In the genomic region with DNA sequence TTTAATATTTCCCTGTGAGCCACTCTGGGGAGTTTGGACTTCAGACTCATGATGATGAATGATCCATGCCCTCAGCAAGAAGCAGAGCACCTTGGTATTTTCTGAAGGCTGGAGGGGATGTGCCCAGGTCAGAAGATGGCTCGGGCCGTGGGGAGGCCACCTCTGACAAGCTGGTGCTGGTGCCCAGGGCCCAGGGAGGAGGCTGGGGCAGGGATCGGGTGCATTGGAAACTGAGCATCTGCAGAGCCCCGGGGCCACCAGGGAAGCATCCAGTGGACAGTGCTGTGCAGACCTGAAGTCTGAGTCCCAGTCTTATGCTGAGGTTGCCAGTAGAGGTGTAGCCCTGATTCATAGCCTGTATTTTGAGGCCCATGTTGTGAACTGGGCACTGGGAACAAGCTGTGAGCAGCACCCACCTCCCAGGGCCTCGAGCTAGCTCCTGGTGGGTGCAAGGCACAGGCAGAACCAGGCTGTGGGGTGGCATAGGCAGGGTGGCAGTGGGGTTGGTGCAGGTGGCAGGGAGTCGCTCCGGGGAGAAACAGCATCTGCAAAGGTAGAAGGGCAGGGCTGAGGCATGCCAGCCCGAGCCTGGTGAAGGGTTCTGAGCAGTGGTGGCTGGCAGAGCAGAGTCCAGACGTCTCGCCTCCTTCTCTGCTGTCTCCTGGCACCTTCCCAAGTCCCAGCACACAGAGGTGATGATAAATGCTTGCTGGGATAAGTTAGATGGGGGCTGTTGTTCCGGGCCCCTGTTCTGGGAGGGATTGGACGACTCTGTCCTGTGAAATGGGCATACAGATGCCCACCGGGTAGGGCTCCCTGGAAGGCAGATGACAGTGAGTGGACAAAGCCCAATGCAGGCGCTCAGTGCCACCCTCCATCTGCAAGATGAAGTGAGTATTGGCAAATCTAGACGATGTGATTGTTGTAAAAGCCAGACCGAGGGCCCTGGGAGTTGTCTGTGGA, we compare ENCODE assay signal across 20 cellular contexts. TPM values are rescaled to one million over a fixed set of nuclear protein-coding genes. Genes with fewer than 3 reads are reported as not detected.
"Had no signal": no experiment of that assay in that cellular context is flagged by ENCODE, and none has a peak within 500 bp of the region (broad histone marks: within the 10 kb centered on the region; RNA-seq: fewer than 3 reads in every experiment).

No MANE protein-coding gene starts in this region.

- H3K36me3 ChIP-seq: ovary, stomach, thoracic aorta had no signal

- ATAC-seq: esophagus mucosa; left colon; natural killer cell treated with Interleukin-12 subunit alpha and Interleukin-12 subunit beta and Interleukin-15 and Interleukin-18, amount 100 ng/mL, for 72 hours had no signal

- H3K4me1 ChIP-seq: stomach had no signal

- H3K27me3 ChIP-seq: ovary had no signal

- H3K4me3 ChIP-seq: ovary, stomach, thoracic aorta had no signal

- H3K9me3 ChIP-seq: ovary, stomach, thoracic aorta had no signal

- DNase-seq: activated CD4-positive, alpha-beta memory T cell treated with anti-CD3 and anti-CD28 coated beads for 36 hours; activated CD4-positive, alpha-beta T cell treated with anti-CD3 and anti-CD28 coated beads for 1 hour; activated gamma-delta T cell; activated naive CD8-positive, alpha-beta T cell treated with anti-CD3 and anti-CD28 coated beads for 36 hours; activated T-cell treated with anti-CD3 and anti-CD28 coated beads, Interleukin-2, amount 50 U/mL, for 48 hours; left colon; mammary epithelial cell; ovary; stimulated activated CD4-positive, alpha-beta T cell treated with anti-CD3 and anti-CD28 coated beads, Interleukin-4, amount 100 ng/mL, for 4 hours; stomach; T-helper 9 cell had no signal

- H3K27ac ChIP-seq: ovary, stomach, thoracic aorta had no signal

RNA-seq across cellular contexts. Expression of gene DNAJB8, which starts 10.6 kb away (rescaled TPM):
- total RNA-seq: activated CD4-positive, alpha-beta memory T cell treated with anti-CD3 and anti-CD28 coated beads for 36 hours; activated naive CD8-positive, alpha-beta T cell treated with anti-CD3 and anti-CD28 coated beads for 36 hours; cerebellum; dermis microvascular lymphatic vessel endothelial cell; esophagus mucosa; fibroblast of villous mesenchyme; left colon; mammary epithelial cell; mucosa of gallbladder; natural killer cell treated with Interleukin-12 subunit alpha and Interleukin-12 subunit beta and Interleukin-15 and Interleukin-18, amount 100 ng/mL, for 72 hours; ovary; skeletal muscle tissue; stomach; thoracic aorta; urinary bladder had no signal
- polyA plus RNA-seq: mammary epithelial cell, ovary, stomach, urinary bladder had no signal

RNA-seq across cellular contexts. Expression of gene GATA2, which starts 36.9 kb away (rescaled TPM):
- total RNA-seq: activated CD4-positive, alpha-beta memory T cell treated with anti-CD3 and anti-CD28 coated beads for 36 hours; mammary epithelial cell had no signal
